In the genomic region with DNA sequence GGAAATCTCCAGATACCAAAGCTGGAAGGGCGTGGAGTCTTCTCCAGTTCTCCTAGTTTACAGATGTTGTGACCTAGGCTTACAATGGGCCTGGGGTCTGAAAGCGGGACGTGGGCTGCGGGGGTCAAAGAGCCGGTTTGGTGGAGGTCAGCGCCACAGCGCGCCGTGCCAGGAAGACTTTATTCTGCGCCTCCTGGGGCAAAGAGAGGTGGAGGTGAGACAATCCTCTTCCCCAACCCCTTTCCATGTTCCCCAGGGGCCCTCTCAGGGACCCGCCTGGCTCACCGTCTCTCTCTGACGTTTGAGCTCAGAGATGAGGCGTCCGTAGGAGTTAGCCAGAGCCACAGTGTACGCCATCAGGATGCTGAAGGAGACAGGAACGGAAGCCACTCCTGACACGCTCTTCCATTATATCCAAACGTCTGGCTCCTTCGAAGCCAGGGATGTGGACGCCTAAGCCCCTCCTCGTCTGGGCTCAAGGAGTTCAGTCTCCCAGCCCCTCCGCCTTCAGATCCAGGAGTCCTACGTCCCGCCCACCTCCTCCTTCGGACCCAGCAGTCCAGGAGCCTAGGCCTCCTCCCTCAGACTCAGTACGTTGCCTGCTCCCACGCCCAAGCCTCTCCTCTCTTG, we compare ENCODE assay signal across 1 cellular context.
TF ChIP-seq lines count a peak whose summit lies in the region.

No MANE protein-coding gene starts in this region.

TF ChIP-seq in H1, 55 proteins besides CTCF, POLR2A, EP300 and RAD21:
- TF ChIP-seq CBX8 (IDR thresholded peaks at IDR 0.05; ENCODE audit: borderline replicate concordance, low read depth, low read length) (no peak), NANOG (IDR thresholded peaks at IDR 0.05; ENCODE audit: insufficient read depth, low read depth, low read length, poor library complexity, severe bottlenecking) (no peak), PHF8 (conservative IDR thresholded peaks at IDR 0.05; ENCODE audit: low read depth, low read length) (peak; percentile 47; the same call in 1 of the 2 replicates), TAF1 (IDR thresholded peaks at IDR 0.05; ENCODE audit: low read depth, low read length) (0 out of 2 replicates have a peak, but pooled peaks have one; percentile 5), HDAC6 (IDR thresholded peaks at IDR 0.05; ENCODE audit: low read depth, low read length) (no peak), ASH2L (IDR thresholded peaks at IDR 0.05; ENCODE audit: low read length) (peak; percentile 70), KDM4A (IDR thresholded peaks at IDR 0.05; ENCODE audit: low read depth, low read length, severe bottlenecking) (peak; percentile 31), TCF12 (IDR thresholded peaks at IDR 0.05; ENCODE audit: low read depth, low read length) (no peak), CTBP2 (IDR thresholded peaks at IDR 0.05; ENCODE audit: borderline replicate concordance, insufficient read depth, insufficient read length, low read length) (no peak), RFX5 (IDR thresholded peaks at IDR 0.05; ENCODE audit: borderline replicate concordance, low read depth, low read length) (no peak)
